Comparison of ENCODE assay signal across 14 cellular contexts in the genomic region with DNA sequence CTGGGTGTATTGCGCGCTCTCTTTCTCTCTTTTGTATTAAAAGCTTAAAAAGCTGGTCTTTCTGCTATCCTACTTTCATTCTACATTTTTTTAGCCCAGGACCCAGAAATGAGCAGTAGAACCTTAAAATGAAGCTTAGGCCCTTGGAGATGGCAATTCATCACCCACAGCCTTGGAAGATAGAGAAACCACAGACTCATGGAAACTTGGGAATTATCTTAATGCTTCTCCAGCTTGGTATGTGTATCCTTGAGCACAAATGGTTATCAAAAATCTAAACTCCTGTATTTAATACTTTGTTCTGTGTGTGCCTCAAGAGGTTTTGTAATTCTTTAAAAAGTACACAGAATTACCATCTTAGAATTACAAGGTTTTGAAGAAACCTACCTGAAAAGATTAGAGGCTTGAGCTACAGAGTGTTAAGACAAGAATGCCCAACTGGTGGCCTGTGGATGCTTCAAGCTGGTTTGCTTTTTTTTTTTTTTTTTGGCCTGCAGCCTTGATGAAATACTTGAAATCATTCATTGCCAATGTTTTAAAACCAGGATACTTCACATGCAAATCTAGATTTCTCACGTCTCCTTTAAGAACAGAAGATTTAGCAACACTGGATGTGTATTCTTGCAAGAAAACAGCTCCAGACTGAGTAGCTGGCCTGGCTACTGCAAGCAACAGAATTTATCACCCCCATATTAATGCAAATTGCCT.
A peak's percentile ranks its signal among the peaks of the same experiment; 100 is the strongest.
DNase-seq lines count a peak whose midpoint lies in the region; ATAC-seq and TF ChIP-seq lines count a peak whose summit lies in the region.
"Had no signal": no experiment of that assay in that cellular context is flagged by ENCODE, and none has a peak within 500 bp of the region (broad histone marks: within the 10 kb centered on the region; RNA-seq: fewer than 3 reads in every experiment).

No MANE protein-coding gene starts in this region.

- H3K23me2 ChIP-seq in H9 (ENCODE audit: insufficient read length, low read depth, low read length, poor library complexity, severe bottlenecking): no peaks in the 10 kb centered on the region

- H3K4me3 Mint-ChIP-seq in T-helper 1 cell treated with Interleukin-12 subunit alpha and Interleukin-12 subunit beta and Interleukin-4 antibody, amounts not matched to agents 30 μg/mL and 1 μg/mL, for 36 hours: peak overlapping the region; percentile 28
- H3K4me3 Mint-ChIP-seq in central memory CD8-positive, alpha-beta T cell: peak overlapping the region; percentile 45
- H3K4me3 Mint-ChIP-seq in type B pancreatic cell (no peak overlapping the region), H9 (no peak overlapping the region)

- H3K9ac ChIP-seq in H9 (ENCODE audit: extremely low read depth, insufficient read length, low read length): no peak overlapping the region

- no peak overlapping the region for H3K18ac ChIP-seq in H9 (ENCODE audit: insufficient read length, low read depth, low read length)

- CTCF ChIA-PET in OCI-LY7 (lab: Charles Lee; ENCODE audit: unreplicated experiment): interaction anchor here (1.4 kb wide), 1 partner anchor 19 kb away, joined by 5 read pairs; no protein-coding TSS in a partner anchor

- no peak overlapping the region for H2AK5ac ChIP-seq in H9 (ENCODE audit: insufficient read length, low read length)

- TF ChIP-seq CTCF in OCI-LY7 (conservative IDR thresholded peaks at IDR 0.05; ENCODE audit: low read length): no peak
- TF ChIP-seq CTCF in osteoblast (IDR thresholded peaks at IDR 0.05; ENCODE audit: extremely low read depth, low read depth, low read length): no peak
- TF ChIP-seq CTCF in type B pancreatic cell (conservative IDR thresholded peaks at IDR 0.05): no peak
- no peak for TF ChIP-seq CTCF in H9 (conservative IDR thresholded peaks at IDR 0.05)

- H3K9me2 ChIP-seq in OCI-LY7 (ENCODE audit: insufficient read depth, low read length): no peaks in the 10 kb centered on the region

- no peak overlapping the region for H3K23ac ChIP-seq in H9 (ENCODE audit: insufficient read length, low read depth, low read length)

- no peaks in the 10 kb centered on the region for H3K79me1 ChIP-seq in H9 (ENCODE audit: insufficient read depth, low read depth, low read length, poor library complexity, severe bottlenecking)

- H2BK12ac ChIP-seq in H9 (ENCODE audit: insufficient read length, low read depth, low read length): no peak overlapping the region

- no peak for ATAC-seq in central memory CD8-positive, alpha-beta T cell (replicated peaks; ENCODE audit: extremely low read depth, poor library complexity, severe bottlenecking)

- H2BK120ac ChIP-seq in H9 (ENCODE audit: low read depth, low read length, poor library complexity, severe bottlenecking): no peak overlapping the region

- H3K79me2 ChIP-seq in OCI-LY7 (ENCODE audit: insufficient read depth, low read depth, low read length) (peaks cover 33% of the 10 kb centered on the region; the same call in 1 of the 2 replicates), osteoblast (ENCODE audit: insufficient read depth, low read length) (peaks cover 35% of the 10 kb centered on the region), H9 (ENCODE audit: insufficient read depth, low read length) (no peaks in the 10 kb centered on the region)

- no peak overlapping the region for H2BK15ac ChIP-seq in H9 (ENCODE audit: low read depth, low read length)

- H3K27me3 ChIP-seq in osteoblast (ENCODE audit: insufficient read depth, low read length) (no peaks in the 10 kb centered on the region), H9 (ENCODE audit: insufficient read depth, low read length) (no peaks in the 10 kb centered on the region)
- H3K27me3 ChIP-seq: cardiac muscle cell, MG63 had no signal

- H3K4me2 ChIP-seq in OCI-LY7 (ENCODE audit: low read length): peak overlapping the region; percentile 76; the same call in 1 of the 2 replicates
- peak overlapping the region; percentile 14 for H3K4me2 ChIP-seq in osteoblast (ENCODE audit: insufficient read depth, low read length)
- no peak overlapping the region for H3K4me2 ChIP-seq in H9 (ENCODE audit: insufficient read depth, insufficient read length, low read length)

- no peak overlapping the region for H2BK5ac ChIP-seq in H9 (ENCODE audit: insufficient read length, low read length)

- H3K36me3 Mint-ChIP-seq in T-helper 1 cell treated with Interleukin-12 subunit alpha and Interleukin-12 subunit beta and Interleukin-4 antibody, amounts not matched to agents 30 μg/mL and 1 μg/mL, for 36 hours (ENCODE audit: low read depth): peaks cover 36% of the 10 kb centered on the region
- H3K36me3 Mint-ChIP-seq in central memory CD8-positive, alpha-beta T cell (ENCODE audit: insufficient read depth): peaks cover 14% of the 10 kb centered on the region
- H3K36me3 Mint-ChIP-seq in type B pancreatic cell: no peaks in the 10 kb centered on the region
- H3K36me3 Mint-ChIP-seq in H9 (ENCODE audit: insufficient read depth in 1 of 3, low read depth in 3 of 3): no peaks in the 10 kb centered on the region; a peak in 2 of 7 replicates

- no peak overlapping the region for H3K27ac ChIP-seq in OCI-LY7 (ENCODE audit: low read depth, low read length, poor library complexity, severe bottlenecking)
- peak overlapping the region; percentile 72 for H3K27ac ChIP-seq in osteoblast (ENCODE audit: low read depth, low read length)
- H3K27ac ChIP-seq in H9 (ENCODE audit: insufficient read length, low read depth, low read length): no peak overlapping the region
- H3K27ac ChIP-seq: cardiac muscle cell had no signal

- no peaks in the 10 kb centered on the region for H3K27me3 Mint-ChIP-seq in T-helper 1 cell treated with Interleukin-12 subunit alpha and Interleukin-12 subunit beta and Interleukin-4 antibody, amounts not matched to agents 30 μg/mL and 1 μg/mL, for 36 hours (ENCODE audit: low read depth)
- H3K27me3 Mint-ChIP-seq in central memory CD8-positive, alpha-beta T cell: no peaks in the 10 kb centered on the region
- H3K27me3 Mint-ChIP-seq in type B pancreatic cell: no peaks in the 10 kb centered on the region
- H3K27me3 Mint-ChIP-seq in H9 (ENCODE audit: low read depth): no peaks in the 10 kb centered on the region; the same call in 1 of the 2 replicates

- H3K4me1 ChIP-seq in OCI-LY7 (ENCODE audit: insufficient read depth, low read length, poor library complexity, severe bottlenecking) (peaks cover 77% of the 10 kb centered on the region), osteoblast (ENCODE audit: insufficient read depth, low read length) (peaks cover 48% of the 10 kb centered on the region), H9 (ENCODE audit: insufficient read depth, low read length) (peaks cover 10% of the 10 kb centered on the region; the same call in 1 of the 2 replicates)

- H3K9me3 Mint-ChIP-seq in T-helper 1 cell treated with Interleukin-12 subunit alpha and Interleukin-12 subunit beta and Interleukin-4 antibody, amounts not matched to agents 30 μg/mL and 1 μg/mL, for 36 hours: no peaks in the 10 kb centered on the region
- no peaks in the 10 kb centered on the region for H3K9me3 Mint-ChIP-seq in central memory CD8-positive, alpha-beta T cell
- no peaks in the 10 kb centered on the region for H3K9me3 Mint-ChIP-seq in type B pancreatic cell
- no peaks in the 10 kb centered on the region for H3K9me3 Mint-ChIP-seq in H9

- no peak overlapping the region for H4K91ac ChIP-seq in H9 (ENCODE audit: insufficient read length, low read depth, low read length)

- DNase-seq in T-helper 1 cell (no peak), OCI-LY7 (ENCODE audit: low spot score) (no peak), osteoblast (ENCODE audit: insufficient read length, low spot score, missing footprints) (no peak), mesenteric fat pad (ENCODE audit: low spot score) (no peak), type B pancreatic cell (ENCODE audit: extremely low spot score, unreplicated experiment) (no peak), H9 (no peak)
- no peak for DNase-seq in central memory CD8-positive, alpha-beta T cell (ENCODE audit: low spot score in 2 of 2)
- DNase-seq: DMS79, H7, MG63, retina, T-helper 9 cell had no signal

- no peak overlapping the region for H3K14ac ChIP-seq in H9 (ENCODE audit: insufficient read depth, low read length)

- H3K4me3 ChIP-seq in OCI-LY7 (ENCODE audit: low read depth, low read length, poor library complexity, severe bottlenecking): no peak overlapping the region
- H3K4me3 ChIP-seq in osteoblast (ENCODE audit: insufficient read depth, low read length): no peak overlapping the region
- H3K4me3 ChIP-seq: cardiac muscle cell, MG63 had no signal

- no peak overlapping the region for H4K8ac ChIP-seq in H9 (replicated peaks; ENCODE audit: insufficient read length, low read depth, low read length)

- no peak overlapping the region for H3T11ph ChIP-seq in H9 (ENCODE audit: low read length)

- H3K56ac ChIP-seq in H9 (ENCODE audit: insufficient read length, low read depth, low read length): no peak overlapping the region

- no CpG with 5 or more reads among the region's 3 CpGs for WGBS in H9 (ENCODE audit: extremely low coverage, insufficient read length, low lambda C conversion rate)

- H2AFZ ChIP-seq in OCI-LY7 (ENCODE audit: low read length): no peak overlapping the region
- H2AFZ ChIP-seq in osteoblast (ENCODE audit: low read length): no peak overlapping the region
- H2AFZ ChIP-seq in H9 (ENCODE audit: low read length): no peak overlapping the region

- no peak overlapping the region for H2BK20ac ChIP-seq in H9 (ENCODE audit: low read depth, low read length, poor library complexity, severe bottlenecking)

- H3K9me3 ChIP-seq in OCI-LY7 (ENCODE audit: low read length) (no peaks in the 10 kb centered on the region), osteoblast (ENCODE audit: low read depth, low read length) (no peaks in the 10 kb centered on the region), H9 (ENCODE audit: control insufficient read depth, low read depth, low read length) (no peaks in the 10 kb centered on the region)
- H3K9me3 ChIP-seq: MG63 had no signal

- BruUV-seq in OCI-LY7 (replicated peaks; lab: Mats Ljungman, UMichigan): no TSS peak

- POLR2A ChIA-PET in OCI-LY7 (lab: Charles Lee): interaction anchor here (0.7 to 1.7 kb wide), 3 partner anchors 19 to 1566 kb away, joined by 5 to 8 read pairs (median 5); no protein-coding TSS in a partner anchor

- H3K4me1 Mint-ChIP-seq in T-helper 1 cell treated with Interleukin-12 subunit alpha and Interleukin-12 subunit beta and Interleukin-4 antibody, amounts not matched to agents 30 μg/mL and 1 μg/mL, for 36 hours (ENCODE audit: low read depth): peaks cover 85% of the 10 kb centered on the region
- H3K4me1 Mint-ChIP-seq in central memory CD8-positive, alpha-beta T cell: peaks cover 80% of the 10 kb centered on the region
- H3K4me1 Mint-ChIP-seq in type B pancreatic cell (ENCODE audit: unreplicated experiment) (peaks cover 39% of the 10 kb centered on the region), H9 (peaks cover 46 to 50% of the 10 kb centered on the region in 2 experiments)

- intact Hi-C loops in OCI-LY7 (cut with micrococcal nuclease; ENCODE audit: unreplicated experiment): loop anchor here (5.0 kb wide), 2 partner anchors 82 to 83 kb away; no protein-coding TSS in a partner anchor

- no peak overlapping the region for H4K5ac ChIP-seq in H9 (ENCODE audit: insufficient read length, low read depth, low read length)

- H3K4ac ChIP-seq in H9 (ENCODE audit: low read depth, low read length): no peak overlapping the region

- H3K36me3 ChIP-seq in OCI-LY7 (ENCODE audit: insufficient read depth, low read length) (peaks cover 11% of the 10 kb centered on the region; the same call in 1 of the 2 replicates), osteoblast (ENCODE audit: insufficient read depth, low read length) (no peaks in the 10 kb centered on the region)
- H3K36me3 ChIP-seq: cardiac muscle cell had no signal

- no peaks in the 10 kb centered on the region for H4K20me1 ChIP-seq in OCI-LY7 (ENCODE audit: insufficient read depth, low read length)
- peaks cover 26% of the 10 kb centered on the region for H4K20me1 ChIP-seq in osteoblast (ENCODE audit: insufficient read depth, low read length)
- no peaks in the 10 kb centered on the region for H4K20me1 ChIP-seq in H9 (ENCODE audit: control insufficient read depth, insufficient read depth, insufficient read length)

- H3K27ac Mint-ChIP-seq in T-helper 1 cell treated with Interleukin-12 subunit alpha and Interleukin-12 subunit beta and Interleukin-4 antibody, amounts not matched to agents 30 μg/mL and 1 μg/mL, for 36 hours: peak overlapping the region; percentile 64
- H3K27ac Mint-ChIP-seq in central memory CD8-positive, alpha-beta T cell (ENCODE audit: low read depth): peak overlapping the region; percentile 99
- no peak overlapping the region for H3K27ac Mint-ChIP-seq in type B pancreatic cell
- no peak overlapping the region; a peak in 1 of 7 replicates for H3K27ac Mint-ChIP-seq in H9

Comparison
In these comparisons a context has a peak if more than half of its experiments do, and no peak if none do; other contexts are left out.
1. H3K27ac Mint-ChIP-seq: peak in T-helper 1 cell treated with Interleukin-12 subunit alpha and Interleukin-12 subunit beta and Interleukin-4 antibody, amounts not matched to agents 30 μg/mL and 1 μg/mL, for 36 hours (single experiment) and central memory CD8-positive, alpha-beta T cell (single experiment); none in type B pancreatic cell (single experiment) and H9 (0 of 3).
2. H3K4me3 Mint-ChIP-seq: peak in T-helper 1 cell treated with Interleukin-12 subunit alpha and Interleukin-12 subunit beta and Interleukin-4 antibody, amounts not matched to agents 30 μg/mL and 1 μg/mL, for 36 hours (single experiment) and central memory CD8-positive, alpha-beta T cell (single experiment); none in type B pancreatic cell (single experiment) and H9 (0 of 2).